In the genomic region with DNA sequence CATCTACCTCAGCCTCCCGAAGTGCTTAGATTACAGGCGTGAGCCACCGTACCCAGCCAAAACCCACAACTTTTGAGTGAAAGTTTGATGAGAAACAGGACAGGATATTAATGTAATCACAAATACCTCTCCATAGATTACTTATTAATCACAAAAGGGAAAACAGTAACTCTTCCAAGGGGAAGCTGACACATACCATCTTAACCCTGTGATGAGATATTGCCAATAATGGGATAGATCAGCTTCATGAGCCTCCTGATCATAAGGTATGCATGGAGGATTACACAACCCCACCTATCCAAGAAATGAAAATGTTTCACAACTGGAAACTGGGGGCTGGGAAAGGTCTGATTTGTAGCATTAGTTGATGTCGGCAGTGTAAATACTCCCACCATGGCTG, we compare ENCODE assay signal across 28 cellular contexts.
"Had no signal": no experiment of that assay in that cellular context is flagged by ENCODE, and none has a peak within 500 bp of the region (broad histone marks: within the 10 kb centered on the region; RNA-seq: fewer than 3 reads in every experiment).

No MANE protein-coding gene starts in this region.

- H3K27me3 ChIP-seq: neutrophil, pancreas, right lobe of liver, sigmoid colon, spleen, stomach, thyroid gland, tibial nerve, upper lobe of left lung, vagina had no signal

- ATAC-seq: naive thymus-derived CD8-positive, alpha-beta T cell; natural killer cell treated with Interleukin-12 subunit alpha and Interleukin-12 subunit beta and Interleukin-15 and Interleukin-18, amount 100 ng/mL, for 72 hours; pancreas; right cardiac atrium; stimulated activated memory B cell treated with anti-CD40 and anti-IgM and Interleukin-4, amounts not matched to agents 10 μg/mL and 1 μg/mL and 100 μg/mL, for 72 hours had no signal

- FAIRE-seq: pancreas had no signal

- H3K27ac Mint-ChIP-seq: naive thymus-derived CD8-positive, alpha-beta T cell; nephron progenitor cell; stimulated activated memory B cell treated with anti-CD40 and anti-IgM and Interleukin-4, amounts not matched to agents 10 μg/mL and 1 μg/mL and 100 μg/mL, for 72 hours; stimulated activated naive CD8-positive, alpha-beta T cell treated with anti-CD3 and anti-CD28 coated beads, Interleukin-15, Interleukin-2, amounts not matched to agents 100 ng/mL and 50 ng/mL, for 24 hours had no signal

- H3K27me3 Mint-ChIP-seq: stimulated activated memory B cell treated with anti-CD40 and anti-IgM and Interleukin-4, amounts not matched to agents 10 μg/mL and 1 μg/mL and 100 μg/mL, for 72 hours had no signal

- H3K27ac ChIP-seq: neutrophil, pancreas, prostate gland, right lobe of liver, sigmoid colon, spleen, stomach, thoracic aorta, tibial nerve, upper lobe of left lung, vagina had no signal

- H3K4me2 ChIP-seq: smooth muscle cell had no signal

- H3K4me1 Mint-ChIP-seq: stimulated activated memory B cell treated with anti-CD40 and anti-IgM and Interleukin-4, amounts not matched to agents 10 μg/mL and 1 μg/mL and 100 μg/mL, for 72 hours had no signal

- H3K36me3 ChIP-seq: neutrophil, pancreas, prostate gland, right lobe of liver, sigmoid colon, spleen, stomach, thoracic aorta, thyroid gland, tibial nerve, upper lobe of left lung, vagina had no signal

- H3K9me3 ChIP-seq: neutrophil, pancreas, prostate gland, right lobe of liver, sigmoid colon, spleen, stomach, thoracic aorta, thyroid gland, tibial nerve, upper lobe of left lung, vagina had no signal

- H3K36me3 Mint-ChIP-seq: naive thymus-derived CD8-positive, alpha-beta T cell; natural killer cell treated with Interleukin-12 subunit alpha and Interleukin-12 subunit beta and Interleukin-15 and Interleukin-18, amount 100 ng/mL, for 72 hours; stimulated activated memory B cell treated with anti-CD40 and anti-IgM and Interleukin-4, amounts not matched to agents 10 μg/mL and 1 μg/mL and 100 μg/mL, for 72 hours had no signal

- H3K4me3 ChIP-seq: pancreas, prostate gland, right lobe of liver, sigmoid colon, smooth muscle cell, spleen, stomach, thoracic aorta, thyroid gland, tibial nerve, upper lobe of left lung, vagina had no signal

- H3K9me3 Mint-ChIP-seq: naive thymus-derived CD8-positive, alpha-beta T cell; natural killer cell treated with Interleukin-12 subunit alpha and Interleukin-12 subunit beta and Interleukin-15 and Interleukin-18, amount 100 ng/mL, for 72 hours; neural crest cell; stimulated activated memory B cell treated with anti-CD40 and anti-IgM and Interleukin-4, amounts not matched to agents 10 μg/mL and 1 μg/mL and 100 μg/mL, for 72 hours; stimulated activated naive CD8-positive, alpha-beta T cell treated with anti-CD3 and anti-CD28 coated beads, Interleukin-15, Interleukin-2, amounts not matched to agents 100 ng/mL and 50 ng/mL, for 24 hours had no signal

- DNase-seq: naive thymus-derived CD8-positive, alpha-beta T cell; nephron progenitor cell; nucleus accumbens; pancreas; right cardiac atrium; right lobe of liver; sigmoid colon; spleen; stimulated activated CD4-positive, alpha-beta T cell treated with anti-CD3 and anti-CD28 coated beads, Interleukin-12 subunit alpha, Interleukin-12 subunit beta, amount 100 ng/mL, for 4 hours; stimulated activated CD4-positive, alpha-beta T cell treated with anti-CD3 and anti-CD28 coated beads, Interleukin-1b, Interleukin-23, amount 100 ng/mL, for 48 hours; stimulated activated CD4-positive, alpha-beta T cell treated with anti-CD3 and anti-CD28 coated beads, Interleukin-4, amount 100 ng/mL, for 1 hour; stimulated activated CD4-positive, alpha-beta T cell treated with anti-CD3 and anti-CD28 coated beads, Interleukin-4, amount 100 ng/mL, for 4 hours; stimulated activated CD8-positive, alpha-beta memory T cell treated with anti-CD3 and anti-CD28 coated beads, Interleukin-4, amount 100 ng/mL, for 48 hours; stimulated activated naive CD4-positive, alpha-beta T cell treated with Interleukin-2 at 50 U/mL for 16 hours; stomach; thyroid gland; trophoblast cell; upper lobe of left lung had no signal

- H3K4me1 ChIP-seq: pancreas, prostate gland, spleen, stomach, tibial nerve, vagina had no signal

- H3K4me3 Mint-ChIP-seq: naive thymus-derived CD8-positive, alpha-beta T cell; natural killer cell treated with Interleukin-12 subunit alpha and Interleukin-12 subunit beta and Interleukin-15 and Interleukin-18, amount 100 ng/mL, for 72 hours; nephron progenitor cell; neural crest cell; stimulated activated memory B cell treated with anti-CD40 and anti-IgM and Interleukin-4, amounts not matched to agents 10 μg/mL and 1 μg/mL and 100 μg/mL, for 72 hours; stimulated activated naive CD8-positive, alpha-beta T cell treated with anti-CD3 and anti-CD28 coated beads, Interleukin-15, Interleukin-2, amounts not matched to agents 100 ng/mL and 50 ng/mL, for 24 hours had no signal
